2 cellular contexts compared by ENCODE assay signal in the genomic region with DNA sequence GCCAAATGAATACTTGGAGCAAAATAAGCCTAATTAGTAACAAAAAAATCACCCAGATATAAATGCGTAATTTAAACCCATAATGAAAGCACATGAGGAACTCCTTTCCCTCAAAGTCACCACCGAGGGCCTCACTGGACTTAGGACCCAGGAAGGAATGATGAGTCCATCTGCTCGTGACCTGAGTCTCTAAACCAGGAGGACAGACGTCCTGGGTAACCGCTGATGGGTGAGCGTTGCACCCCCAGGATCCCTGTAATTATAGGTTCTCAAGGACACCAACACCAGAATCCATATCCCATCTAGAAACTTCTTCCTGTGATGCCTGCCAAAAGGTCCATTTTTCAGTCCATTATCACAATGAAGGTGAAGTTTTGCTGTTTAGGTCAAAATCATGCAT.
TF ChIP-seq lines count a peak whose summit lies in the region.

No MANE protein-coding gene starts in this region.

TF ChIP-seq in A549, 52 proteins besides CTCF, POLR2A, EP300 and RAD21 (continued from another document):
- TF ChIP-seq NPAS2 (CRISPR knock-in tag; IDR thresholded peaks at IDR 0.05; ENCODE audit: borderline replicate concordance) (no peak), MAZ (IDR thresholded peaks at IDR 0.05; ENCODE audit: borderline replicate concordance, low read depth, low read length) (no peak), BHLHE40 (IDR thresholded peaks at IDR 0.05; ENCODE audit: low read depth, low read length) (no peak), EHMT2 (IDR thresholded peaks at IDR 0.05; ENCODE audit: low read depth) (no peak), FOSL2 (IDR thresholded peaks at IDR 0.05) (no peak), FOSL2 (CRISPR knock-in tag; IDR thresholded peaks at IDR 0.05) (no peak), JUN (IDR thresholded peaks at IDR 0.05) (no peak), SREBF2 (IDR thresholded peaks at IDR 0.05) (no peak), RCOR1 (IDR thresholded peaks at IDR 0.05; ENCODE audit: low read depth, low read length) (no peak), TFCP2L1 (CRISPR knock-in tag; IDR thresholded peaks at IDR 0.05) (no peak), ESRRA (IDR thresholded peaks at IDR 0.05; ENCODE audit: borderline replicate concordance, low read length) (no peak), CHD2 (IDR thresholded peaks at IDR 0.05; ENCODE audit: low read length, partially characterized antibody) (no peak), ZSCAN20 (CRISPR knock-in tag; IDR thresholded peaks at IDR 0.05) (no peak)
- TF ChIP-seq, protein P1, sequence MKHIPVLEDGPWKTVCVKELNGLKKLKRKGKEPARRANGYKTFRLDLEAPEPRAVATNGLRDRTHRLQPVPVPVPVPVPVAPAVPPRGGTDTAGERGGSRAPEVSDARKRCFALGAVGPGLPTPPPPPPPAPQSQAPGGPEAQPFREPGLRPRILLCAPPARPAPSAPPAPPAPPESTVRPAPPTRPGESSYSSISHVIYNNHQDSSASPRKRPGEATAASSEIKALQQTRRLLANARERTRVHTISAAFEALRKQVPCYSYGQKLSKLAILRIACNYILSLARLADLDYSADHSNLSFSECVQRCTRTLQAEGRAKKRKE (CRISPR knock-in tag; IDR thresholded peaks at IDR 0.05; ENCODE audit: low read depth): no peak
- TF ChIP-seq, protein P2, sequence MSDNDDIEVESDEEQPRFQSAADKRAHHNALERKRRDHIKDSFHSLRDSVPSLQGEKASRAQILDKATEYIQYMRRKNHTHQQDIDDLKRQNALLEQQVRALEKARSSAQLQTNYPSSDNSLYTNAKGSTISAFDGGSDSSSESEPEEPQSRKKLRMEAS (IDR thresholded peaks at IDR 0.05): no peak
- TF ChIP-seq, protein P3, sequence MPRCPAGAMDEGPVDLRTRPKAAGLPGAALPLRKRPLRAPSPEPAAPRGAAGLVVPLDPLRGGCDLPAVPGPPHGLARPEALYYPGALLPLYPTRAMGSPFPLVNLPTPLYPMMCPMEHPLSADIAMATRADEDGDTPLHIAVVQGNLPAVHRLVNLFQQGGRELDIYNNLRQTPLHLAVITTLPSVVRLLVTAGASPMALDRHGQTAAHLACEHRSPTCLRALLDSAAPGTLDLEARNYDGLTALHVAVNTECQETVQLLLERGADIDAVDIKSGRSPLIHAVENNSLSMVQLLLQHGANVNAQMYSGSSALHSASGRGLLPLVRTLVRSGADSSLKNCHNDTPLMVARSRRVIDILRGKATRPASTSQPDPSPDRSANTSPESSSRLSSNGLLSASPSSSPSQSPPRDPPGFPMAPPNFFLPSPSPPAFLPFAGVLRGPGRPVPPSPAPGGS (IDR thresholded peaks at IDR 0.05): no peak

TF ChIP-seq in GM23338, 12 proteins besides CTCF, POLR2A, EP300 and RAD21 (continued from another document):
- TF ChIP-seq, protein P4, sequence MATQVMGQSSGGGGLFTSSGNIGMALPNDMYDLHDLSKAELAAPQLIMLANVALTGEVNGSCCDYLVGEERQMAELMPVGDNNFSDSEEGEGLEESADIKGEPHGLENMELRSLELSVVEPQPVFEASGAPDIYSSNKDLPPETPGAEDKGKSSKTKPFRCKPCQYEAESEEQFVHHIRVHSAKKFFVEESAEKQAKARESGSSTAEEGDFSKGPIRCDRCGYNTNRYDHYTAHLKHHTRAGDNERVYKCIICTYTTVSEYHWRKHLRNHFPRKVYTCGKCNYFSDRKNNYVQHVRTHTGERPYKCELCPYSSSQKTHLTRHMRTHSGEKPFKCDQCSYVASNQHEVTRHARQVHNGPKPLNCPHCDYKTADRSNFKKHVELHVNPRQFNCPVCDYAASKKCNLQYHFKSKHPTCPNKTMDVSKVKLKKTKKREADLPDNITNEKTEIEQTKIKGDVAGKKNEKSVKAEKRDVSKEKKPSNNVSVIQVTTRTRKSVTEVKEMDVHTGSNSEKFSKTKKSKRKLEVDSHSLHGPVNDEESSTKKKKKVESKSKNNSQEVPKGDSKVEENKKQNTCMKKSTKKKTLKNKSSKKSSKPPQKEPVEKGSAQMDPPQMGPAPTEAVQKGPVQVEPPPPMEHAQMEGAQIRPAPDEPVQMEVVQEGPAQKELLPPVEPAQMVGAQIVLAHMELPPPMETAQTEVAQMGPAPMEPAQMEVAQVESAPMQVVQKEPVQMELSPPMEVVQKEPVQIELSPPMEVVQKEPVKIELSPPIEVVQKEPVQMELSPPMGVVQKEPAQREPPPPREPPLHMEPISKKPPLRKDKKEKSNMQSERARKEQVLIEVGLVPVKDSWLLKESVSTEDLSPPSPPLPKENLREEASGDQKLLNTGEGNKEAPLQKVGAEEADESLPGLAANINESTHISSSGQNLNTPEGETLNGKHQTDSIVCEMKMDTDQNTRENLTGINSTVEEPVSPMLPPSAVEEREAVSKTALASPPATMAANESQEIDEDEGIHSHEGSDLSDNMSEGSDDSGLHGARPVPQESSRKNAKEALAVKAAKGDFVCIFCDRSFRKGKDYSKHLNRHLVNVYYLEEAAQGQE (IDR thresholded peaks at IDR 0.05; ENCODE audit: unreplicated experiment): no peak
- TF ChIP-seq STAT1 (IDR thresholded peaks at IDR 0.05; ENCODE audit: unreplicated experiment) (no peak), NANOG (IDR thresholded peaks at IDR 0.05; ENCODE audit: borderline replicate concordance) (no peak), JUNB (IDR thresholded peaks at IDR 0.05; ENCODE audit: unreplicated experiment) (no peak), CREB1 (CRISPR knock-in tag; IDR thresholded peaks at IDR 0.05; ENCODE audit: low read depth) (no peak)
- TF ChIP-seq, protein P5, sequence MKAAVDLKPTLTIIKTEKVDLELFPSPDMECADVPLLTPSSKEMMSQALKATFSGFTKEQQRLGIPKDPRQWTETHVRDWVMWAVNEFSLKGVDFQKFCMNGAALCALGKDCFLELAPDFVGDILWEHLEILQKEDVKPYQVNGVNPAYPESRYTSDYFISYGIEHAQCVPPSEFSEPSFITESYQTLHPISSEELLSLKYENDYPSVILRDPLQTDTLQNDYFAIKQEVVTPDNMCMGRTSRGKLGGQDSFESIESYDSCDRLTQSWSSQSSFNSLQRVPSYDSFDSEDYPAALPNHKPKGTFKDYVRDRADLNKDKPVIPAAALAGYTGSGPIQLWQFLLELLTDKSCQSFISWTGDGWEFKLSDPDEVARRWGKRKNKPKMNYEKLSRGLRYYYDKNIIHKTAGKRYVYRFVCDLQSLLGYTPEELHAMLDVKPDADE (IDR thresholded peaks at IDR 0.05): no peak
- TF ChIP-seq, protein P6, sequence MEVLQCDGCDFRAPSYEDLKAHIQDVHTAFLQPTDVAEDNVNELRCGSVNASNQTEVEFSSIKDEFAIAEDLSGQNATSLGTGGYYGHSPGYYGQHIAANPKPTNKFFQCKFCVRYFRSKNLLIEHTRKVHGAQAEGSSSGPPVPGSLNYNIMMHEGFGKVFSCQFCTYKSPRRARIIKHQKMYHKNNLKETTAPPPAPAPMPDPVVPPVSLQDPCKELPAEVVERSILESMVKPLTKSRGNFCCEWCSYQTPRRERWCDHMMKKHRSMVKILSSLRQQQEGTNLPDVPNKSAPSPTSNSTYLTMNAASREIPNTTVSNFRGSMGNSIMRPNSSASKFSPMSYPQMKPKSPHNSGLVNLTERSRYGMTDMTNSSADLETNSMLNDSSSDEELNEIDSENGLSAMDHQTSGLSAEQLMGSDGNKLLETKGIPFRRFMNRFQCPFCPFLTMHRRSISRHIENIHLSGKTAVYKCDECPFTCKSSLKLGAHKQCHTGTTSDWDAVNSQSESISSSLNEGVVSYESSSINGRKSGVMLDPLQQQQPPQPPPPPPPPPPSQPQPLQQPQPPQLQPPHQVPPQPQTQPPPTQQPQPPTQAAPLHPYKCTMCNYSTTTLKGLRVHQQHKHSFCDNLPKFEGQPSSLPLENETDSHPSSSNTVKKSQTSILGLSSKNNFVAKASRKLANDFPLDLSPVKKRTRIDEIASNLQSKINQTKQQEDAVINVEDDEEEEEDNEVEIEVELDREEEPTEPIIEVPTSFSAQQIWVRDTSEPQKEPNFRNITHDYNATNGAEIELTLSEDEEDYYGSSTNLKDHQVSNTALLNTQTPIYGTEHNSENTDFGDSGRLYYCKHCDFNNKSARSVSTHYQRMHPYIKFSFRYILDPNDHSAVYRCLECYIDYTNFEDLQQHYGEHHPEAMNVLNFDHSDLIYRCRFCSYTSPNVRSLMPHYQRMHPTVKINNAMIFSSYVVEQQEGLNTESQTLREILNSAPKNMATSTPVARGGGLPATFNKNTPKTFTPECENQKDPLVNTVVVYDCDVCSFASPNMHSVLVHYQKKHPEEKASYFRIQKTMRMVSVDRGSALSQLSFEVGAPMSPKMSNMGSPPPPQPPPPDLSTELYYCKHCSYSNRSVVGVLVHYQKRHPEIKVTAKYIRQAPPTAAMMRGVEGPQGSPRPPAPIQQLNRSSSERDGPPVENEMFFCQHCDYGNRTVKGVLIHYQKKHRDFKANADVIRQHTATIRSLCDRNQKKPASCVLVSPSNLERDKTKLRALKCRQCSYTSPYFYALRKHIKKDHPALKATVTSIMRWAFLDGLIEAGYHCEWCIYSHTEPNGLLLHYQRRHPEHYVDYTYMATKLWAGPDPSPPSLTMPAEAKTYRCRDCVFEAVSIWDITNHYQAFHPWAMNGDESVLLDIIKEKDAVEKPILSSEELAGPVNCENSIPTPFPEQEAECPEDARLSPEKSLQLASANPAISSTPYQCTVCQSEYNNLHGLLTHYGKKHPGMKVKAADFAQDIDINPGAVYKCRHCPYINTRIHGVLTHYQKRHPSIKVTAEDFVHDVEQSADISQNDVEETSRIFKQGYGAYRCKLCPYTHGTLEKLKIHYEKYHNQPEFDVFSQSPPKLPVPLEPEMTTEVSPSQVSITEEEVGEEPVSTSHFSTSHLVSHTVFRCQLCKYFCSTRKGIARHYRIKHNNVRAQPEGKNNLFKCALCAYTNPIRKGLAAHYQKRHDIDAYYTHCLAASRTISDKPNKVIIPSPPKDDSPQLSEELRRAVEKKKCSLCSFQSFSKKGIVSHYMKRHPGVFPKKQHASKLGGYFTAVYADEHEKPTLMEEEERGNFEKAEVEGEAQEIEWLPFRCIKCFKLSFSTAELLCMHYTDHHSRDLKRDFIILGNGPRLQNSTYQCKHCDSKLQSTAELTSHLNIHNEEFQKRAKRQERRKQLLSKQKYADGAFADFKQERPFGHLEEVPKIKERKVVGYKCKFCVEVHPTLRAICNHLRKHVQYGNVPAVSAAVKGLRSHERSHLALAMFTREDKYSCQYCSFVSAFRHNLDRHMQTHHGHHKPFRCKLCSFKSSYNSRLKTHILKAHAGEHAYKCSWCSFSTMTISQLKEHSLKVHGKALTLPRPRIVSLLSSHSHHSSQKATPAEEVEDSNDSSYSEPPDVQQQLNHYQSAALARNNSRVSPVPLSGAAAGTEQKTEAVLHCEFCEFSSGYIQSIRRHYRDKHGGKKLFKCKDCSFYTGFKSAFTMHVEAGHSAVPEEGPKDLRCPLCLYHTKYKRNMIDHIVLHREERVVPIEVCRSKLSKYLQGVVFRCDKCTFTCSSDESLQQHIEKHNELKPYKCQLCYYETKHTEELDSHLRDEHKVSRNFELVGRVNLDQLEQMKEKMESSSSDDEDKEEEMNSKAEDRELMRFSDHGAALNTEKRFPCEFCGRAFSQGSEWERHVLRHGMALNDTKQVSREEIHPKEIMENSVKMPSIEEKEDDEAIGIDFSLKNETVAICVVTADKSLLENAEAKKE (CRISPR knock-in tag; IDR thresholded peaks at IDR 0.05): no peak
